ENCODE assay signal across 8 cellular contexts in the genomic region with DNA sequence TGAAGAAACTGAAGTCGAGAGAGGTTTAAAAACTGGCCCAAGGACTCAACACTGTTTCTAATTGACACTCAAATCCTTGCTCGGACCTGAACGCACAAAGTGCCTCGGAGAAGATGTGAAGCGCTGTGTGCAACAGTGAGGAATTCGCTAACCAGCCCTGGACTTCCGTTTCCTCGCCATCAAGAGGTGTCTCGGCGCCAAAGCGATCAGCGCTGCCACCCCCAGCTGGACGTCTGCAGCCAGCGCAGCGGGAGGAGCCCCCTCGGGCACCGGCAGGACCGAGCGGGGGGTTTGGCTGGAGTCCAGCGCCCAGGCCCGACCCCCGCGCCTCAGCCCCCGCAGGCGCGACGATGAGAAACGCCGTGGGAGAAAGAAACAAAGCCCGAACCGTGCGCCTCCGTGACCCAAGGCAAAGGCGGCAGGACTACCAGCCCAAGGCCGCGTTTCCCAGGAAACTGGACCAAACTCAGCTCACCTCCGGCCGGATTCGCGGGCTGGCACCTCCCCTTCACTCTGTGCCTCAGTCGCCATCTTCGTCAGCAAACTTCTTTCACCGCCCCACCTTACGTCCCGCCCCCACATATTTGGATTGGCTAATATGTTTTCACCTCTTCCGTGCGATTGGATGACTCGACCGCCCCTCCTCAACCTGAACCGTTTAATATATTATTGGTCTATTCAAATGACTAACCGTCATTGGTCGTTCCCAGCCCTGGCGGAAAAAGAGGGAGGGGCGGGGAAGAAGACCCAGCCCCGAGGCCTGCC. TPM values are rescaled to one million over a fixed set of nuclear protein-coding genes. Genes with fewer than 3 reads are reported as not detected.
DNase-seq lines count a peak whose midpoint lies in the region; ATAC-seq and TF ChIP-seq lines count a peak whose summit lies in the region.

A gene with protein sequence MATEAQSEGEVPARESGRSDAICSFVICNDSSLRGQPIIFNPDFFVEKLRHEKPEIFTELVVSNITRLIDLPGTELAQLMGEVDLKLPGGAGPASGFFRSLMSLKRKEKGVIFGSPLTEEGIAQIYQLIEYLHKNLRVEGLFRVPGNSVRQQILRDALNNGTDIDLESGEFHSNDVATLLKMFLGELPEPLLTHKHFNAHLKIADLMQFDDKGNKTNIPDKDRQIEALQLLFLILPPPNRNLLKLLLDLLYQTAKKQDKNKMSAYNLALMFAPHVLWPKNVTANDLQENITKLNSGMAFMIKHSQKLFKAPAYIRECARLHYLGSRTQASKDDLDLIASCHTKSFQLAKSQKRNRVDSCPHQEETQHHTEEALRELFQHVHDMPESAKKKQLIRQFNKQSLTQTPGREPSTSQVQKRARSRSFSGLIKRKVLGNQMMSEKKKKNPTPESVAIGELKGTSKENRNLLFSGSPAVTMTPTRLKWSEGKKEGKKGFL (minus strand): TSS at position 541 of the 765 bp plus-strand sequence. CDS start 10 bp downstream, at position 531.

- peaks cover 6% of the 10 kb centered on the region for H3K4me1 Mint-ChIP-seq in Caco-2 (ENCODE audit: low read depth, unreplicated experiment)
- H3K4me1 Mint-ChIP-seq in effector memory CD8-positive, alpha-beta T cell (ENCODE audit: low read depth in 2 of 2): peaks cover 17 to 19% of the 10 kb centered on the region in 2 donors

- peak; percentile 97 to 98 for DNase-seq in Caco-2
- peak; percentile 99 for DNase-seq in HT1080 (ENCODE audit: low read depth)
- peak; percentile 99 for DNase-seq in NOMO-1 treated with DMSO at 0.1 percent for 48 hours (lab: John Stamatoyannopoulos, UW; ENCODE audit: unreplicated experiment)
- peak; percentile 82 to 90 for DNase-seq in activated CD8-positive, alpha-beta memory T cell treated with anti-CD3 and anti-CD28 coated beads for 4 hours (ENCODE audit: low read depth in 2 of 2)
- DNase-seq in effector memory CD8-positive, alpha-beta T cell: peak; percentile 89 to 94 (median 91)
- peak; percentile 99 for DNase-seq in medulla oblongata (ENCODE audit: extremely low spot score)
- peak; percentile 88 for DNase-seq in stimulated activated CD8-positive, alpha-beta memory T cell treated with anti-CD3 and anti-CD28 coated beads, Interleukin-12 subunit alpha, Interleukin-12 subunit beta, amount 100 ng/mL, for 1 hour (ENCODE audit: low read depth)

- H3K36me3 ChIP-seq in Caco-2 (ENCODE audit: control insufficient read depth, insufficient read depth, low read length): no peaks in the 10 kb centered on the region

- intact Hi-C loops in Caco-2 (cut with micrococcal nuclease; ENCODE audit: unreplicated experiment): loop anchor here (1.0 to 2.0 kb wide), 3 partner anchors 27 to 109 kb away; a partner anchor contains a TSS

- peaks cover 7% of the 10 kb centered on the region for H3K4me1 ChIP-seq in Caco-2

- H3K27me3 Mint-ChIP-seq in Caco-2 (ENCODE audit: insufficient read depth, unreplicated experiment): no peaks in the 10 kb centered on the region
- H3K27me3 Mint-ChIP-seq in effector memory CD8-positive, alpha-beta T cell: peaks cover 0 to 6% of the 10 kb centered on the region in 2 donors

- H3K27me3 ChIP-seq in Caco-2 (replicated peaks; ENCODE audit: control insufficient read depth, insufficient read depth, low read length): no peaks in the 10 kb centered on the region

- H3K36me3 Mint-ChIP-seq in Caco-2 (ENCODE audit: insufficient read depth, unreplicated experiment): peaks cover 8% of the 10 kb centered on the region
- peaks cover 15% of the 10 kb centered on the region for H3K36me3 Mint-ChIP-seq in effector memory CD8-positive, alpha-beta T cell (ENCODE audit: insufficient read depth)

- no peaks in the 10 kb centered on the region for H3K9me3 Mint-ChIP-seq in Caco-2 (ENCODE audit: unreplicated experiment)
- H3K9me3 Mint-ChIP-seq in effector memory CD8-positive, alpha-beta T cell: no peaks in the 10 kb centered on the region

- H3K4me3 ChIP-seq in Caco-2 (ENCODE audit: low read depth, low read length): peak within 1 kb of the TSS; percentile 97

- peak within 1 kb of the TSS; percentile 94 for H3K4me3 Mint-ChIP-seq in Caco-2 (ENCODE audit: unreplicated experiment)
- peak within 1 kb of the TSS; percentile 78 to 92 for H3K4me3 Mint-ChIP-seq in effector memory CD8-positive, alpha-beta T cell

- no peaks in the 10 kb centered on the region for H3K9me3 ChIP-seq in Caco-2

- POLR2A ChIA-PET in Caco-2 (lab: Charles Lee): interaction anchor here (0.5 to 1.3 kb wide), 4 partner anchors 19 to 109 kb away, joined by 4 to 8 read pairs (median 6); a partner anchor contains a TSS

- H3K27ac Mint-ChIP-seq in Caco-2 (ENCODE audit: unreplicated experiment): peak within 1 kb of the TSS; percentile 91
- peak within 1 kb of the TSS; percentile 41 to 89 for H3K27ac Mint-ChIP-seq in effector memory CD8-positive, alpha-beta T cell

- CTCF ChIA-PET in Caco-2 (lab: Charles Lee): interaction anchor here (0.7 to 2.5 kb wide), 3 partner anchors 13 to 41 kb away, joined by 3 to 14 read pairs (median 5); no protein-coding TSS in a partner anchor

- TSS peak; percentile 85 for BruUV-seq in Caco-2 (replicated peaks; lab: Mats Ljungman, UMichigan)

- peak in 1 of 2 experiments; percentile 42 for TF ChIP-seq CTCF in Caco-2 (IDR thresholded peaks at IDR 0.05; ENCODE audit: insufficient read depth in 1 of 2, low read depth in 1 of 2, low read length in 1 of 2, severe bottlenecking in 1 of 2, unreplicated experiment in 1 of 2)

- ATAC-seq in GM21360 (IDR thresholded peaks at IDR 0.05; ENCODE audit: unreplicated experiment): peak; percentile 93
- peak; percentile 99 for ATAC-seq in effector memory CD8-positive, alpha-beta T cell (replicated peaks)

RNA-seq across cellular contexts. Expression of the gene that starts here (rescaled TPM):
- 13.9 and 15.9 TPM in 2 replicates for total RNA-seq in Caco-2 (2022)
- total RNA-seq in HT1080 (2014; rRNA removed; shearing (Covaris generic)): 9.0 and 11.1 TPM in 2 replicates
- 9.9 and 12.4 TPM in 2 replicates for polyA plus RNA-seq in HT1080 (2015; cell fraction: cytosol; rRNA removed)
- polyA plus RNA-seq in HT1080 (2015; cell fraction: nucleus; rRNA removed): 19.4 and 27.8 TPM in 2 replicates

Comparison
In these comparisons a context has a peak if more than half of its experiments do, and no peak if none do; other contexts are left out.
1. Peak in every context shown above with its lines: DNase-seq, ATAC-seq and H3K4me3 ChIP-seq.